In the genomic region with DNA sequence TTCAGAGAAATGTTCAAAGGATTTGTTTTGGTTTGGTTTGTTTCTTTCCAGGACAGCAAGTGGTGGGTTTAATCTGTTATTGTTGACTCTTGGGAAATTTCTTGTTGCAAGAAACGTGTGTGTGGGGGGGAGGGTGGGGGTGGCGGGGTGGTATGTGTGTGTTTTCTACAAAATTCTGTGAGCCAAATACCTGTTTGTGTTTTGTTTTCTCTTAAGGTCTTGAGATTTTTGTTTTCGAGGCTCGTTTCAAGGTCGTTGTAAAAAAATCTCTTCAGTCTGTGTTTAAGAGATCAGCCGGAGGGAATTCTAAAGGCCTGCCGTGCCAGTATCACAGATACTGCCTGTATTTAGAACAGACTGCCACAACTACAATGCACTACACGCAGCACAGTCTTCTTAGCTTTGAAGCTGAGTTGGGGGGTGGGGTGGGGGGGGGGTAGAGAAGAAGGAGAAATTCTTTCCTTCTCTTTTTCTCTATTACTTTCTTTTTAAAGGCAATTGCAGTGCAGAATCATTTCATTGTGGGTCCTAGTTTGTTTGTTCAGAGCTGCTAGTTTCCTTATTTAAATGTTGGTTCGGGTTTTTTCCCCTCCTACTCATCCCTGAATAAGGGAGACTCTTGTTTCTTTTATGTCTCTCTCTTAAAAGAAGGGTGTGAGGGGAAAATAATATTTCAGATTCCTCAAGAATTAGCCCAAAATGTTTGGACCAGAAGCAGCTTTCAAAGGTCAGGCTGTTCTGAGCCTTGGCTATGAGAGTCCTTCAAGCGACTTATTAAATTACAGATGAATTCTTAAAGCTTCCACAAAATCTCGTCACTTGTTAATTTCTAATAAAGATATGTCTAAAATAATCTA, we compare ENCODE assay signal across 8 cellular contexts. TPM values are rescaled to one million over a fixed set of nuclear protein-coding genes. Genes with fewer than 3 reads are reported as not detected.
DNase-seq lines count a peak whose midpoint lies in the region; ATAC-seq lines count a peak whose summit lies in the region.

No MANE protein-coding gene starts in this region.

- H3K27ac ChIP-seq in BLaER1 (peak overlapping the region; percentile 100), thymus (ENCODE audit: low read depth) (peak overlapping the region; percentile 64)

- peak overlapping the region; percentile 98 for H3K4me2 ChIP-seq in BLaER1

- H3K9me3 ChIP-seq in BLaER1 = no peaks in the 10 kb centered on the region
- H3K9me3 ChIP-seq in thymus (ENCODE audit: control insufficient read depth) = no peaks in the 10 kb centered on the region

- H3K4me3 Mint-ChIP-seq in central memory CD8-positive, alpha-beta T cell = peak overlapping the region; percentile 100

- WGBS in thymus = 55% methylated on average over 11 of the region's 11 CpGs

- H3K4me3 ChIP-seq in BLaER1 (peak overlapping the region; percentile 97), thymus (ENCODE audit: low read length) (peak overlapping the region; percentile 95)

- H3K27ac Mint-ChIP-seq in central memory CD8-positive, alpha-beta T cell (ENCODE audit: low read depth) = peak overlapping the region; percentile 99

- H3K9ac ChIP-seq in BLaER1 = peak overlapping the region; percentile 99

- DNase-seq in NCI-H1694 (lab: John Stamatoyannopoulos, UW) (peak; percentile 44), medulla oblongata (ENCODE audit: extremely low spot score) (peak; percentile 66), SIG-M5 (lab: John Stamatoyannopoulos, UW) (no peak)
- DNase-seq in central memory CD8-positive, alpha-beta T cell (ENCODE audit: low spot score in 2 of 2) = no peak
- DNase-seq in central memory CD4-positive, alpha-beta T cell = no peak

- no peaks in the 10 kb centered on the region for H3K27me3 ChIP-seq in BLaER1
- H3K27me3 ChIP-seq in thymus (ENCODE audit: control insufficient read depth, insufficient read depth) = no peaks in the 10 kb centered on the region

- H3K36me3 Mint-ChIP-seq in central memory CD8-positive, alpha-beta T cell (ENCODE audit: insufficient read depth) = peaks cover 40% of the 10 kb centered on the region

- H3K9me3 Mint-ChIP-seq in central memory CD8-positive, alpha-beta T cell = no peaks in the 10 kb centered on the region

- H3K4me1 ChIP-seq in BLaER1 (peaks cover 49% of the 10 kb centered on the region), thymus (ENCODE audit: control insufficient read depth, insufficient read depth, low read length) (peaks cover 36% of the 10 kb centered on the region)

- ATAC-seq in central memory CD8-positive, alpha-beta T cell (replicated peaks; ENCODE audit: extremely low read depth, poor library complexity, severe bottlenecking) = no peak
- ATAC-seq in HG03521 (IDR thresholded peaks at IDR 0.05; ENCODE audit: unreplicated experiment) = no peak

- H3K4me1 Mint-ChIP-seq in central memory CD8-positive, alpha-beta T cell = peaks cover 42% of the 10 kb centered on the region

- H4K20me1 ChIP-seq in BLaER1 = peaks cover 29% of the 10 kb centered on the region

- no peaks in the 10 kb centered on the region for H3K27me3 Mint-ChIP-seq in central memory CD8-positive, alpha-beta T cell

- H3K36me3 ChIP-seq in BLaER1 = no peaks in the 10 kb centered on the region
- H3K36me3 ChIP-seq in thymus (ENCODE audit: control insufficient read depth, insufficient read depth) = no peaks in the 10 kb centered on the region

RNA-seq across cellular contexts. Expression of a gene that starts 1.4 kb away (rescaled TPM):
- polyA plus RNA-seq in thymus = 56.2 TPM

RNA-seq across cellular contexts. Expression of a gene that starts 44.4 kb away (rescaled TPM):
- polyA plus RNA-seq in thymus = 0.02 TPM

Comparison
In these comparisons a context has a peak if more than half of its experiments do, and no peak if none do; other contexts are left out.
1. DNase-seq: peak in NCI-H1694 (single experiment) and medulla oblongata (single experiment); none in central memory CD8-positive, alpha-beta T cell (0 of 2), central memory CD4-positive, alpha-beta T cell (single experiment) and SIG-M5 (single experiment).